ENCODE assay signal across 9 cellular contexts in the genomic region with DNA sequence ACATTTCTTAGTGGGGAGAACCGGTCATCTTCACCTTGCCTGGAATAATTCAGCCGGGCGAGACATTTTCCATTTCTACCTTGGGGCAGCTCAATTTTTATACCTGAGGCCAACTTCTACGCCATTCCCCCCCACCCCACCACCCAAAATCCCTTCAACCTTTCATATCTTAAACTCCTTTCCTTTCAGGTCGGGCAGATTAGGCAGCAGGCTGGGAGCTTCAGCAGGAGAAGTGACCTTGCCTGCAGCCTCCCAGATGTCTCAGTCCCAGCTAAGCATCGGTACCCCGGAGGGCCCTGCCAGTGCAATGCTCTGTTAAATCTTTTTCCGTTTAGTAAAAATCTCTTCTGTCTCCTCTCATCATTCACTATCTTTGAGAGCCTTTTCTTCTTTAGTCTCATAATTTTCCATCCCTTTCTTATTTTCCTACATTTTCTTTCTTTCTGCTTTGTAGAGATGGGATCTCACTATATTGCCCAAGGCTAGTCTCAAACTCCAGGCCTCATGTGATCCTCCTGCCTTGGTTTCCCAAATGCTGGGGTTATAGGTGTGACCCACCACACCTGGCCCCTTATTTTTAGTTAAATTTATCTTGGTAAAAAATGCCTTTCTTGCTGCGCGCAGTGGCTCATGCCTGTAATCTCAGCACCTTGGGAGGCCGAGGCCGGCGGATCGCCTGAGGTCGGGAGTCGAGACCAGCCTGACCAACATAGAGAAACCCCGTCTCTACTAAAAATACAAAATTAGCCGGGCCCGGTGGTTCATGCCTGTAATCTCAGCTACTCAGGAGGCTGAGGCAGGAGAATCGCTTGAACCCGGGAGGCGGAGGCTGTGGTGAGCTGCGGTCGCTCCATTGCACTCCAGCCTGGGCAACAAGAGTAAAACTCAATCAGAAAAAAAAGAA. TPM values are rescaled to one million over a fixed set of nuclear protein-coding genes. Genes with fewer than 3 reads are reported as not detected.
A peak's percentile ranks its signal among the peaks of the same experiment; 100 is the strongest.
DNase-seq lines count a peak whose midpoint lies in the region; ATAC-seq and TF ChIP-seq lines count a peak whose summit lies in the region.
"Had no signal": no experiment of that assay in that cellular context is flagged by ENCODE, and none has a peak within 500 bp of the region (broad histone marks: within the 10 kb centered on the region; RNA-seq: fewer than 3 reads in every experiment).

No MANE protein-coding gene starts in this region.

- ATAC-seq in SK-N-SH treated with all-trans-retinoic acid at 6 μM for 48 hours = no peak
- no peak for ATAC-seq in GM19467 (IDR thresholded peaks at IDR 0.05; ENCODE audit: unreplicated experiment)
- ATAC-seq in HG03045 (IDR thresholded peaks at IDR 0.05; ENCODE audit: unreplicated experiment) = no peak

- no peak for TF ChIP-seq EP300 in SK-N-SH (IDR thresholded peaks at IDR 0.05; ENCODE audit: borderline replicate concordance in 1 of 2, low read depth in 1 of 2, low read length in 1 of 2)

- H3K9me3 ChIP-seq in SK-N-SH (no peaks in the 10 kb centered on the region), iPS-20b (ENCODE audit: insufficient read depth, low read depth, low read length) (no peaks in the 10 kb centered on the region), stomach smooth muscle (ENCODE audit: control insufficient read depth in 2 of 2, low read length in 2 of 2) (no peaks in the 10 kb centered on the region)

- H3K9ac ChIP-seq in SK-N-SH (peak overlapping the region; percentile 88), iPS-20b (ENCODE audit: low read depth, low read length) (peak overlapping the region; percentile 94), stomach smooth muscle (ENCODE audit: low read length in 2 of 2) (peak overlapping the region; percentile 75 to 83)

- H3K4me3 ChIP-seq in SK-N-SH (ENCODE audit: low read depth in 2 of 2, low read length in 1 of 2) (peak overlapping the region; percentile 53 to 74; a peak in 3 of 4 replicates), iPS-20b (ENCODE audit: low read length) (peak overlapping the region; percentile 97), stomach smooth muscle (ENCODE audit: low read length in 2 of 2) (peak overlapping the region; percentile 77 to 84)

- CTCF ChIA-PET in SK-N-SH (lab: Yijun Ruan, JAX) = interaction anchor here (4.4 kb wide), 1 partner anchor 60 kb away, joined by 29 read pairs; no protein-coding TSS in a partner anchor

- no peaks in the 10 kb centered on the region for H3K27me3 ChIP-seq in SK-N-SH (ENCODE audit: insufficient read depth)
- H3K27me3 ChIP-seq in iPS-20b (ENCODE audit: insufficient read depth, low read length) = no peaks in the 10 kb centered on the region
- no peaks in the 10 kb centered on the region for H3K27me3 ChIP-seq in stomach smooth muscle (ENCODE audit: control insufficient read depth in 1 of 2, insufficient read depth in 2 of 2, low read length in 2 of 2)

- H3K79me2 ChIP-seq in SK-N-SH (ENCODE audit: insufficient read depth) = peaks cover 25% of the 10 kb centered on the region

- TF ChIP-seq RAD21 in SK-N-SH (IDR thresholded peaks at IDR 0.05; ENCODE audit: low read length) = no peak

- H3K9me2 ChIP-seq in SK-N-SH = no peaks in the 10 kb centered on the region

- no peak overlapping the region for H2AFZ ChIP-seq in SK-N-SH (ENCODE audit: low read depth)

- H3K36me3 ChIP-seq in SK-N-SH (replicated peaks in 1 of 2; ENCODE audit: control insufficient read depth in 1 of 2, insufficient read depth in 2 of 2, low read length in 1 of 2) (peaks cover 13 to 24% of the 10 kb centered on the region in 2 experiments), iPS-20b (ENCODE audit: insufficient read depth, low read depth, low read length) (peaks cover 43% of the 10 kb centered on the region), stomach smooth muscle (ENCODE audit: control insufficient read depth in 2 of 2, insufficient read depth in 2 of 2, low read length in 2 of 2) (peaks cover 2 to 11% of the 10 kb centered on the region in 2 donors)

- H3K27ac ChIP-seq in SK-N-SH (ENCODE audit: low read depth in 2 of 2, low read length in 1 of 2) (peak overlapping the region in 1 of 2 experiments; percentile 83; a peak in 1 of 4 replicates), iPS-20b (ENCODE audit: low read length) (no peak overlapping the region), stomach smooth muscle (ENCODE audit: low read length) (peak overlapping the region; percentile 26)

- H3K4me1 ChIP-seq in SK-N-SH (ENCODE audit: control insufficient read depth in 1 of 2, insufficient read depth in 2 of 2, low read depth in 1 of 2, low read length in 1 of 2) (peaks cover 0 to 8% of the 10 kb centered on the region in 2 experiments; a peak in 1 of 4 replicates), iPS-20b (ENCODE audit: insufficient read depth, low read length) (peaks cover 5% of the 10 kb centered on the region; the same call in 1 of the 2 replicates), stomach smooth muscle (ENCODE audit: control insufficient read depth, insufficient read depth, low read length) (no peaks in the 10 kb centered on the region)

- 83% methylated on average over 24 of the region's 24 CpGs for WGBS in SK-N-SH (ENCODE audit: low lambda C conversion rate)

- DNase-seq in SK-N-SH (no peak), ureter (ENCODE audit: low spot score) (no peak)
- DNase-seq in activated effector memory CD4-positive, alpha-beta T cell treated with anti-CD3 and anti-CD28 coated beads, Interleukin-2, amount 50 U/mL, for 16 hours = peak; percentile 74
- DNase-seq: NCI-H510A had no signal

- POLR2A ChIA-PET in SK-N-SH (lab: Yijun Ruan, JAX) = no interaction called here

- peaks cover 17% of the 10 kb centered on the region for H3F3A ChIP-seq in SK-N-SH (replicated peaks; ENCODE audit: insufficient read depth)

- H3K4me2 ChIP-seq in SK-N-SH = peak overlapping the region; percentile 84

- H4K20me1 ChIP-seq in SK-N-SH (ENCODE audit: insufficient read depth) = no peaks in the 10 kb centered on the region

- no peak for TF ChIP-seq CTCF in SK-N-SH (IDR thresholded peaks at IDR 0.05)

TF ChIP-seq in SK-N-SH, 30 proteins besides CTCF, POLR2A, EP300 and RAD21 (continues in another document):
- no peak for TF ChIP-seq RCOR1 (IDR thresholded peaks at IDR 0.05; ENCODE audit: low read length)
- no peak for TF ChIP-seq SIN3A (IDR thresholded peaks at IDR 0.05; ENCODE audit: borderline replicate concordance, low read depth, low read length)
- no peak for TF ChIP-seq PBX3 (IDR thresholded peaks at IDR 0.05)
- TF ChIP-seq MAX (IDR thresholded peaks at IDR 0.05; ENCODE audit: low read depth) = no peak
- no peak for TF ChIP-seq GATA2 (CRISPR knock-in tag; IDR thresholded peaks at IDR 0.05)
- TF ChIP-seq, protein P1, sequence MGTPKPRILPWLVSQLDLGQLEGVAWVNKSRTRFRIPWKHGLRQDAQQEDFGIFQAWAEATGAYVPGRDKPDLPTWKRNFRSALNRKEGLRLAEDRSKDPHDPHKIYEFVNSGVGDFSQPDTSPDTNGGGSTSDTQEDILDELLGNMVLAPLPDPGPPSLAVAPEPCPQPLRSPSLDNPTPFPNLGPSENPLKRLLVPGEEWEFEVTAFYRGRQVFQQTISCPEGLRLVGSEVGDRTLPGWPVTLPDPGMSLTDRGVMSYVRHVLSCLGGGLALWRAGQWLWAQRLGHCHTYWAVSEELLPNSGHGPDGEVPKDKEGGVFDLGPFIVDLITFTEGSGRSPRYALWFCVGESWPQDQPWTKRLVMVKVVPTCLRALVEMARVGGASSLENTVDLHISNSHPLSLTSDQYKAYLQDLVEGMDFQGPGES (IDR thresholded peaks at IDR 0.05; ENCODE audit: low read depth, low read length) = no peak

TF ChIP-seq in SK-N-SH treated with all-trans-retinoic acid at 6 μM for 48 hours, 23 proteins besides CTCF, POLR2A, EP300 and RAD21:
- TF ChIP-seq ZFP3 (CRISPR knock-in tag; IDR thresholded peaks at IDR 0.05) (no peak), TCF4 (CRISPR knock-in tag; IDR thresholded peaks at IDR 0.05; ENCODE audit: borderline replicate concordance) (no peak), CSDC2 (CRISPR knock-in tag; IDR thresholded peaks at IDR 0.05) (no peak), RARB (CRISPR knock-in tag; IDR thresholded peaks at IDR 0.05) (no peak)
TF ChIP-seq in SK-N-SH treated with all-trans-retinoic acid at 6 μM for 48 hours: peak in this region for 0.

RNA-seq across cellular contexts. Expression of gene SLC2A3, which starts 1.2 kb away (rescaled TPM):
- polyA plus RNA-seq in SK-N-SH (2012; rRNA removed) = 26.6 and 35.7 TPM in 2 replicates
- 21.0 and 23.1 TPM in 2 replicates for polyA plus RNA-seq in SK-N-SH (2012; cell fraction: cytosol; rRNA removed)
- polyA plus RNA-seq in SK-N-SH (2012; cell fraction: nucleus; rRNA removed) = 33.8 and 71.9 TPM in 2 replicates
- total RNA-seq in ureter = 61.9 TPM
